Comparison of ENCODE assay signal across 23 cellular contexts in genomic region chr5:69091771-69092170, GRCh38. TPM values are rescaled to one million over a fixed set of nuclear protein-coding genes. Genes with fewer than 3 reads are reported as not detected.
A peak's percentile ranks its signal among the peaks of the same experiment; 100 is the strongest.
DNase-seq lines count a peak whose midpoint lies in the region; ATAC-seq, FAIRE-seq and TF ChIP-seq lines count a peak whose summit lies in the region.
"Had no signal": no experiment of that assay in that cellular context is flagged by ENCODE, and none has a peak within 500 bp of the region (broad histone marks: within the 10 kb centered on the region; RNA-seq: fewer than 3 reads in every experiment).

No MANE protein-coding gene starts in this region.

- in situ Hi-C loops in HepG2 (cut with HindIII; ENCODE audit: extremely low pct_ligation_motif_present, low pct_unique_long_range_greater_than_20kb), result loop anchor here (10.0 kb wide), 1 partner anchor 243 kb away; the partner anchor contains the start of gene CCDC125

- no peaks in the 10 kb centered on the region for H3K36me3 Mint-ChIP-seq in neural crest cell (ENCODE audit: low read depth)
- peaks cover 1% of the 10 kb centered on the region for H3K36me3 Mint-ChIP-seq in neural progenitor cell

- H3K27me3 ChIP-seq in SK-N-SH (ENCODE audit: insufficient read depth) (no peaks in the 10 kb centered on the region), HepG2 (ENCODE audit: control insufficient read depth in 1 of 2, insufficient read depth in 2 of 2, low read length in 2 of 2) (no peaks in the 10 kb centered on the region), right lobe of liver (no peaks in the 10 kb centered on the region), neural progenitor cell (no peaks in the 10 kb centered on the region)
- H3K27me3 ChIP-seq: MG63, SJSA1 had no signal

- peaks cover 21% of the 10 kb centered on the region for H3K4me1 Mint-ChIP-seq in neural crest cell
- peaks cover 17% of the 10 kb centered on the region for H3K4me1 Mint-ChIP-seq in neural progenitor cell

- TF ChIP-seq EP300 in SK-N-SH (IDR thresholded peaks at IDR 0.05; ENCODE audit: borderline replicate concordance in 1 of 2, low read depth in 1 of 2, low read length in 1 of 2), result no peak
- TF ChIP-seq EP300 in HepG2 (IDR thresholded peaks at IDR 0.05; ENCODE audit: low read depth in 2 of 2, low read length in 2 of 2), result no peak
- no peak for TF ChIP-seq EP300 in HepG2 (CRISPR knock-in tag; IDR thresholded peaks at IDR 0.05; ENCODE audit: borderline replicate concordance)

- BruUV-seq in HepG2 (replicated peaks; lab: Mats Ljungman, UMichigan), result no TSS peak

- CTCF ChIA-PET in SK-N-SH (lab: Yijun Ruan, JAX) (interaction anchor here (0.6 kb wide), 1 partner anchor 9 kb away, joined by 3 read pairs; no protein-coding TSS in a partner anchor), HepG2 (lab: Yijun Ruan, JAX; ENCODE audit: low intra/inter-chr PET ratio, low total read pairs) (no interaction called here)

- peaks cover 0 to 5% of the 10 kb centered on the region in 2 experiments; a peak in 1 of 4 replicates for H3K4me1 ChIP-seq in SK-N-SH (ENCODE audit: control insufficient read depth in 1 of 2, insufficient read depth in 2 of 2, low read depth in 1 of 2, low read length in 1 of 2)
- H3K4me1 ChIP-seq in HepG2 (ENCODE audit: insufficient read depth, low read length), result peaks cover 37% of the 10 kb centered on the region
- peaks cover 0 to 14% (median 5%) of the 10 kb centered on the region in 4 donors for H3K4me1 ChIP-seq in right lobe of liver
- peaks cover 4% of the 10 kb centered on the region for H3K4me1 ChIP-seq in neural progenitor cell

- intact Hi-C loops in HepG2 (cut with micrococcal nuclease; ENCODE audit: unreplicated experiment), result loop anchor here (2.0 to 5.0 kb wide), 2 partner anchors 126 to 243 kb away; a partner anchor contains a TSS
- intact Hi-C loops in right lobe of liver (cut with DNase I), result no loop called here

- 94% methylated on average over 6 of the region's 6 CpGs for WGBS in SK-N-SH (ENCODE audit: low lambda C conversion rate)
- whole genome bisulfite sequencing in HepG2 (ENCODE audit: low lambda C conversion rate), result 87% methylated on average over 6 of the region's 6 CpGs
- 100% methylated on average over 3 of the region's 6 CpGs for whole genome bisulfite sequencing in right lobe of liver (ENCODE audit: insufficient coverage, low coverage, low lambda C conversion rate, missing lambda C conversion rate)

- H3K4me2 ChIP-seq in SK-N-SH, result no peak overlapping the region
- 0 out of 2 replicates have a peak overlapping the region, but pooled peaks have one; percentile 42 for H3K4me2 ChIP-seq in HepG2 (ENCODE audit: low read depth, low read length)
- no peak overlapping the region for H3K4me2 ChIP-seq in neural progenitor cell
- H3K4me2 ChIP-seq: PC-9 had no signal

- ATAC-seq in SK-N-SH treated with all-trans-retinoic acid at 6 μM for 48 hours, result no peak
- no peak for ATAC-seq in HepG2
- ATAC-seq in right lobe of liver, result no peak
- ATAC-seq: CD8-positive, alpha-beta T cell; HCT116 had no signal

- H3K9me3 ChIP-seq in SK-N-SH (no peaks in the 10 kb centered on the region), HepG2 (ENCODE audit: low read length) (no peaks in the 10 kb centered on the region), right lobe of liver (no peaks in the 10 kb centered on the region), neural progenitor cell (ENCODE audit: low read depth) (no peaks in the 10 kb centered on the region)
- H3K9me3 ChIP-seq: Caco-2, MG63, SJSA1 had no signal

- H3K36me3 ChIP-seq in SK-N-SH (replicated peaks in 1 of 2; ENCODE audit: control insufficient read depth in 1 of 2, insufficient read depth in 2 of 2, low read length in 1 of 2) (peaks cover 3 to 10% of the 10 kb centered on the region in 2 experiments), HepG2 (replicated peaks in 1 of 2; ENCODE audit: control insufficient read depth in 1 of 2, insufficient read depth in 2 of 2, low read length in 2 of 2) (no peaks in the 10 kb centered on the region), right lobe of liver (no peaks in the 10 kb centered on the region), neural progenitor cell (no peaks in the 10 kb centered on the region)

- H2AFZ ChIP-seq in SK-N-SH (ENCODE audit: low read depth) (peak overlapping the region; percentile 85; the same call in 1 of the 2 replicates), HepG2 (ENCODE audit: low read length) (no peak overlapping the region), neural progenitor cell (replicated peaks) (no peak overlapping the region)
- H2AFZ ChIP-seq: PC-9 had no signal

- H3K4me3 Mint-ChIP-seq in neural crest cell (peak overlapping the region; percentile 59), neural progenitor cell (no peak overlapping the region)
- H3K4me3 Mint-ChIP-seq: B cell; CD8-positive, alpha-beta T cell had no signal

- no peak for TF ChIP-seq RAD21 in SK-N-SH (IDR thresholded peaks at IDR 0.05; ENCODE audit: low read length)
- TF ChIP-seq RAD21 in HepG2 (CRISPR knock-in tag; IDR thresholded peaks at IDR 0.05), result no peak

- DNase-seq in SK-N-SH (no peak), HepG2 (ENCODE audit: low spot score) (no peak), right lobe of liver (no peak), neural crest cell (ENCODE audit: low read depth, low spot score) (no peak), neural progenitor cell (ENCODE audit: low spot score) (no peak), GDM1 (lab: John Stamatoyannopoulos, UW) (no peak)
- DNase-seq: Caco-2; CD8-positive, alpha-beta T cell; MG63; NCI-H446; NCI-H524 treated with DMSO at 0.1 percent for 48 hours; NCI-H774; NK-92 treated with Interleukin-12 subunit alpha and Interleukin-12 subunit beta, amount 100 ng/mL, for 24 hours; PC-9; Right ventricle myocardium superior had no signal

- no peaks in the 10 kb centered on the region for H3K9me2 ChIP-seq in SK-N-SH

- no peak overlapping the region for H3K27ac ChIP-seq in SK-N-SH (ENCODE audit: low read depth in 2 of 2, low read length in 1 of 2)
- H3K27ac ChIP-seq in HepG2 (ENCODE audit: extremely low read length, insufficient read depth, low read length), result no peak overlapping the region
- no peak overlapping the region for H3K27ac ChIP-seq in right lobe of liver
- H3K27ac ChIP-seq in neural progenitor cell, result no peak overlapping the region
- H3K27ac ChIP-seq: 22Rv1, C4-2B, HL-60, PC-9, SJSA1 had no signal

- H3K27me3 Mint-ChIP-seq in neural crest cell (ENCODE audit: low read depth) (no peaks in the 10 kb centered on the region), neural progenitor cell (ENCODE audit: insufficient read depth, low read depth) (peaks cover 9% of the 10 kb centered on the region)
- H3K27me3 Mint-ChIP-seq: B cell had no signal

- POLR2A ChIA-PET in SK-N-SH (lab: Yijun Ruan, JAX), result no interaction called here
- POLR2A ChIA-PET in HepG2 (lab: Yijun Ruan, JAX), result no interaction called here

- no peak overlapping the region for H3K9ac ChIP-seq in SK-N-SH
- H3K9ac ChIP-seq in HepG2 (ENCODE audit: insufficient read depth, low read depth, low read length), result no peak overlapping the region
- no peak overlapping the region for H3K9ac ChIP-seq in neural progenitor cell

- H3K4me3 ChIP-seq in SK-N-SH (ENCODE audit: low read depth in 2 of 2, low read length in 1 of 2) (no peak overlapping the region), HepG2 (replicated peaks in 1 of 3; ENCODE audit: insufficient read depth in 1 of 3, low read depth in 2 of 3, low read length in 3 of 3) (no peak overlapping the region), right lobe of liver (no peak overlapping the region), neural progenitor cell (no peak overlapping the region)
- H3K4me3 ChIP-seq: MG63, PC-9, SJSA1 had no signal

- FAIRE-seq in HepG2 (lab: Jason Lieb, UNC), result no peak
- FAIRE-seq: GM12892 had no signal

- H3F3A ChIP-seq in SK-N-SH (replicated peaks; ENCODE audit: insufficient read depth) (no peaks in the 10 kb centered on the region), neural progenitor cell (ENCODE audit: low read depth) (peaks cover 15% of the 10 kb centered on the region)

- no peak overlapping the region for H3K27ac Mint-ChIP-seq in neural crest cell (ENCODE audit: unreplicated experiment)
- no peak overlapping the region for H3K27ac Mint-ChIP-seq in neural progenitor cell
- H3K27ac Mint-ChIP-seq: B cell; CD8-positive, alpha-beta T cell had no signal

- H3K9me3 Mint-ChIP-seq in neural crest cell, result no peaks in the 10 kb centered on the region
- H3K9me3 Mint-ChIP-seq in neural progenitor cell, result no peaks in the 10 kb centered on the region
- H3K9me3 Mint-ChIP-seq: CD8-positive, alpha-beta T cell had no signal

- H3K79me2 ChIP-seq in SK-N-SH (ENCODE audit: insufficient read depth), result peaks cover 26% of the 10 kb centered on the region
- H3K79me2 ChIP-seq in HepG2 (ENCODE audit: insufficient read depth, low read length), result peaks cover 23% of the 10 kb centered on the region
- peaks cover 24% of the 10 kb centered on the region for H3K79me2 ChIP-seq in neural progenitor cell (ENCODE audit: low read depth)

- no peak for TF ChIP-seq CTCF in SK-N-SH (IDR thresholded peaks at IDR 0.05)
- no peak for TF ChIP-seq CTCF in HepG2 (CRISPR knock-in tag; IDR thresholded peaks at IDR 0.05)
- no peak for TF ChIP-seq CTCF in right lobe of liver (IDR thresholded peaks at IDR 0.05)
- no peak for TF ChIP-seq CTCF in neural crest cell (conservative IDR thresholded peaks at IDR 0.05)
- TF ChIP-seq CTCF in neural progenitor cell (IDR thresholded peaks at IDR 0.05), result no peak

- TF ChIP-seq POLR2A in HepG2 (IDR thresholded peaks at IDR 0.05; ENCODE audit: insufficient read depth in 1 of 2, low read depth in 2 of 2, low read length in 2 of 2), result no peak
- no peak for TF ChIP-seq POLR2A in right lobe of liver (IDR thresholded peaks at IDR 0.05)

- no peaks in the 10 kb centered on the region for H4K20me1 ChIP-seq in SK-N-SH (ENCODE audit: insufficient read depth)
- no peaks in the 10 kb centered on the region for H4K20me1 ChIP-seq in HepG2 (ENCODE audit: insufficient read depth, low read length)
- no peaks in the 10 kb centered on the region for H4K20me1 ChIP-seq in neural progenitor cell (ENCODE audit: low read depth)

RNA-seq across cellular contexts. Expression of gene SLC30A5, which starts 2.0 kb away (rescaled TPM):
- polyA plus RNA-seq in SK-N-SH (2012; rRNA removed) (28.5 and 32.9 TPM in 2 replicates), HepG2 (2011; rRNA removed) (40.7 and 46.0 TPM in 2 replicates)
- 34.8 and 37.5 TPM in 2 replicates for polyA plus RNA-seq in SK-N-SH (2012; cell fraction: cytosol; rRNA removed)
- 20.4 and 38.5 TPM in 2 replicates for polyA plus RNA-seq in SK-N-SH (2012; cell fraction: nucleus; rRNA removed)
- total RNA-seq in HepG2 (2016; rRNA removed; fragmentation: Illumina TruSeq; extraction: Trizol) (38.0 and 53.6 TPM in 2 replicates), right lobe of liver (10 to 100 TPM; 18.7 to 29.4 (median 23.4) TPM), neural crest cell (37.3 and 43.9 TPM in 2 replicates), neural progenitor cell (ENCODE audit: low replicate concordance) (32.4 and 45.6 TPM in 2 replicates)
- total RNA-seq in HepG2 (2016; cell fraction: cytosol; rRNA removed; fragmentation: Illumina TruSeq; extraction: Trizol; ENCODE audit: low read depth), result 31.6 and 34.5 TPM in 2 replicates
- total RNA-seq in HepG2 (2016; cell fraction: insoluble cytoplasmic fraction; rRNA removed; fragmentation: Illumina TruSeq; extraction: Trizol), result 30.3 and 45.5 TPM in 2 replicates
- 49.5 and 53.4 TPM in 2 replicates for total RNA-seq in HepG2 (2016; cell fraction: membrane; rRNA removed; fragmentation: Illumina TruSeq; extraction: Trizol)
- 45.0 and 49.8 TPM in 2 replicates for total RNA-seq in HepG2 (2016; cell fraction: nucleus; rRNA removed; fragmentation: Illumina TruSeq; extraction: Trizol)
- polyA plus RNA-seq in HepG2 (2011; cell fraction: cytosol; rRNA removed), result 20.8 and 26.3 TPM in 2 replicates
- 12.8 and 20.0 TPM in 2 replicates for polyA plus RNA-seq in HepG2 (2011; cell fraction: nucleus; rRNA removed)
- polyA plus RNA-seq in HepG2 (2012), result 20.2 and 28.1 TPM in 2 replicates
- 41.7 and 42.9 TPM in 2 replicates for polyA plus RNA-seq in HepG2 (2016; cell fraction: cytosol; fragmentation: Illumina TruSeq; extraction: Trizol; ENCODE audit: low read depth)
- 33.4 and 37.3 TPM in 2 replicates for polyA plus RNA-seq in HepG2 (2016; cell fraction: insoluble cytoplasmic fraction; fragmentation: Illumina TruSeq; extraction: Trizol; ENCODE audit: low read depth)
- polyA plus RNA-seq in HepG2 (2016; cell fraction: membrane; fragmentation: Illumina TruSeq; extraction: Trizol; ENCODE audit: low read depth), result 52.5 and 54.7 TPM in 2 replicates
- 77.8 and 87.7 TPM in 2 replicates for polyA plus RNA-seq in HepG2 (2016; cell fraction: nucleus; fragmentation: Illumina TruSeq; extraction: Trizol; ENCODE audit: insufficient read depth, low read depth)
- polyA minus RNA-seq in HepG2 (2011; rRNA and poly(A)+ RNA removed; ENCODE audit: low replicate concordance), result 145 and 157 TPM in 2 replicates
- polyA minus RNA-seq in HepG2 (2011; cell fraction: cytosol; rRNA and poly(A)+ RNA removed), result 35.9 and 43.9 TPM in 2 replicates
- polyA minus RNA-seq in HepG2 (2011; cell fraction: nucleus; rRNA and poly(A)+ RNA removed), result 20.1 and 27.8 TPM in 2 replicates
